ENCODE assay signal across 32 cellular contexts in the genomic region with DNA sequence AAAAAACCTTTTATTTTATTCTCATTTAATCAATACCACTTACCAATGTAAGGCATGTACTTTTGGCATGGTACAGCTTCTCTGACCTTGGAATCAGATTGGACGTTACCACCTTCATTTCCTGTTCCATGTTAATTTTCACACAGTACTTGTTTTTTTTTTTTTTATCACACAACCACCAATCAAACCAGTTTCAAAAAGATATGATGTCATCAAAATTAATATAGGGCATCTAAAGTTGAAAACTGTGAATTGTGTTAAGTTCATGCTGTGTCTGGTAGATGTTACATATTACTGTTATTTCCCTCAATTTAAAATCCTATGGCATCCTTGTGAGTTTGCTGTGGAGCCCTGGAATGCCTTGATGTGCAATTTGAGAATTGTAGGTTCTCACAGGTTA.
A peak's percentile ranks its signal among the peaks of the same experiment; 100 is the strongest.
DNase-seq lines count a peak whose midpoint lies in the region; ATAC-seq, FAIRE-seq and TF ChIP-seq lines count a peak whose summit lies in the region.
"Had no signal": no experiment of that assay in that cellular context is flagged by ENCODE, and none has a peak within 500 bp of the region (broad histone marks: within the 10 kb centered on the region; RNA-seq: fewer than 3 reads in every experiment).

No MANE protein-coding gene starts in this region.

- TF ChIP-seq CTCF in HepG2 (CRISPR knock-in tag; IDR thresholded peaks at IDR 0.05) (no peak), right lobe of liver (IDR thresholded peaks at IDR 0.05) (no peak), HEK293 (tag by site-specific recombination; IDR thresholded peaks at IDR 0.05) (no peak), coronary artery (IDR thresholded peaks at IDR 0.05) (no peak)

- H2AFZ ChIP-seq in HepG2 (ENCODE audit: low read length), result no peak overlapping the region

- ATAC-seq in HepG2 (no peak), right lobe of liver (no peak)
- ATAC-seq: A549; CD8-positive, alpha-beta T cell had no signal

- H3K4me1 ChIP-seq in HepG2 (ENCODE audit: insufficient read depth, low read length), result no peaks in the 10 kb centered on the region
- H3K4me1 ChIP-seq in right lobe of liver, result no peaks in the 10 kb centered on the region
- no peaks in the 10 kb centered on the region for H3K4me1 ChIP-seq in HEK293 (ENCODE audit: control insufficient read depth, insufficient read depth, low read length)
- H3K4me1 ChIP-seq: A549; BE2C; BLaER1; BLaER1 treated with 17β-estradiol and CSF1 and Interleukin-3, amounts not matched to agents 10 nM and 100 nM; Caco-2 had no signal

- CTCF ChIA-PET in HepG2 (lab: Yijun Ruan, JAX; ENCODE audit: low intra/inter-chr PET ratio, low total read pairs) (no interaction called here), HEK293 (lab: Yijun Ruan, JAX) (interaction anchor here (0.7 kb wide), 1 partner anchor 58 kb away, joined by 6 read pairs; no protein-coding TSS in a partner anchor)

- H3K4me3 ChIP-seq in HepG2 (replicated peaks in 1 of 3; ENCODE audit: insufficient read depth in 1 of 3, low read depth in 2 of 3, low read length in 3 of 3) (no peak overlapping the region), right lobe of liver (no peak overlapping the region), HEK293 (ENCODE audit: low read depth, low read length) (no peak overlapping the region), coronary artery (no peak overlapping the region)
- H3K4me3 ChIP-seq: A549; BLaER1; BLaER1 treated with 17β-estradiol and CSF1 and Interleukin-3, amounts not matched to agents 10 nM and 100 nM had no signal

- no peak for FAIRE-seq in HepG2 (lab: Jason Lieb, UNC)
- FAIRE-seq in TTC549 (lab: Jason Lieb, UNC), result peak; percentile 13
- FAIRE-seq: A204.1, A549 had no signal

- TF ChIP-seq EP300 in HepG2 (IDR thresholded peaks at IDR 0.05; ENCODE audit: low read depth in 2 of 2, low read length in 2 of 2) (no peak), HepG2 (CRISPR knock-in tag; IDR thresholded peaks at IDR 0.05; ENCODE audit: borderline replicate concordance) (no peak)

- H3K27me3 ChIP-seq in HepG2 (ENCODE audit: control insufficient read depth in 1 of 2, insufficient read depth in 2 of 2, low read length in 2 of 2), result no peaks in the 10 kb centered on the region
- no peaks in the 10 kb centered on the region for H3K27me3 ChIP-seq in right lobe of liver
- H3K27me3 ChIP-seq: BLaER1; BLaER1 treated with 17β-estradiol and CSF1 and Interleukin-3, amounts not matched to agents 10 nM and 100 nM had no signal

- WGBS in HepG2 (ENCODE audit: low lambda C conversion rate), result 50% methylated on average over 1 of the region's 1 CpG
- 35% methylated on average over 1 of the region's 1 CpG for WGBS in right lobe of liver (ENCODE audit: insufficient coverage, low coverage, low lambda C conversion rate, missing lambda C conversion rate)

- H3K27ac ChIP-seq in HepG2 (ENCODE audit: extremely low read length, insufficient read depth, low read length) (no peak overlapping the region), right lobe of liver (no peak overlapping the region), HEK293 (ENCODE audit: extremely low read depth, low read depth, low read length) (no peak overlapping the region), coronary artery (no peak overlapping the region)
- H3K27ac ChIP-seq: 22Rv1; A549; BLaER1; BLaER1 treated with 17β-estradiol and CSF1 and Interleukin-3, amounts not matched to agents 10 nM and 100 nM; C4-2B had no signal

- intact Hi-C loops in HepG2 (cut with micrococcal nuclease; ENCODE audit: unreplicated experiment), result no loop called here
- intact Hi-C loops in right lobe of liver (cut with DNase I), result no loop called here

- TF ChIP-seq POLR2A in HepG2 (IDR thresholded peaks at IDR 0.05; ENCODE audit: insufficient read depth in 1 of 2, low read depth in 2 of 2, low read length in 2 of 2) (no peak), right lobe of liver (IDR thresholded peaks at IDR 0.05) (no peak)

- no peaks in the 10 kb centered on the region for H4K20me1 ChIP-seq in HepG2 (ENCODE audit: insufficient read depth, low read length)
- H4K20me1 ChIP-seq: BLaER1; BLaER1 treated with 17β-estradiol and CSF1 and Interleukin-3, amounts not matched to agents 10 nM and 100 nM had no signal

- no peak overlapping the region for H3K9ac ChIP-seq in HepG2 (ENCODE audit: insufficient read depth, low read depth, low read length)
- H3K9ac ChIP-seq: BLaER1; BLaER1 treated with 17β-estradiol and CSF1 and Interleukin-3, amounts not matched to agents 10 nM and 100 nM had no signal

- in situ Hi-C loops in HepG2 (cut with HindIII; ENCODE audit: extremely low pct_ligation_motif_present, low pct_unique_long_range_greater_than_20kb), result no loop called here

- no peak overlapping the region for H3K4me2 ChIP-seq in HepG2 (ENCODE audit: low read depth, low read length)
- H3K4me2 ChIP-seq: A549; BLaER1; BLaER1 treated with 17β-estradiol and CSF1 and Interleukin-3, amounts not matched to agents 10 nM and 100 nM had no signal

- DNase-seq in HepG2 (ENCODE audit: low spot score) (no peak), right lobe of liver (no peak), coronary artery (ENCODE audit: low spot score) (no peak)
- no peak for DNase-seq in activated effector memory CD4-positive, alpha-beta T cell treated with Interleukin-2 at 50 U/mL for 16 hours
- DNase-seq: 8988T; ACHN; AML-193; BE2C; C1 segment of cervical spinal cord; Caco-2; Calu3; CD4-positive, alpha-beta memory T cell; CD4-positive, alpha-beta T cell; CD4-positive, CD25-positive, alpha-beta regulatory T cell; CD8-positive, alpha-beta memory T cell; CD8-positive, alpha-beta T cell; COR-L47; DMS 273 treated with DMSO at 0.1 percent for 48 hours; DMS153; DMS53; DMS79; DMS79 treated with DMSO at 0.1 percent for 48 hours; DND-41; EL had no signal

- H3K9me3 ChIP-seq in HepG2 (ENCODE audit: low read length) (peaks cover 7% of the 10 kb centered on the region; the same call in 1 of the 2 replicates), right lobe of liver (no peaks in the 10 kb centered on the region), HEK293 (ENCODE audit: control insufficient read depth, insufficient read depth, low read depth, low read length) (no peaks in the 10 kb centered on the region)
- H3K9me3 ChIP-seq: A549, BE2C, Caco-2 had no signal

- TF ChIP-seq RAD21 in HepG2 (CRISPR knock-in tag; IDR thresholded peaks at IDR 0.05), result no peak

- no TSS peak for BruUV-seq in HepG2 (replicated peaks; lab: Mats Ljungman, UMichigan)

- H3K36me3 ChIP-seq in HepG2 (replicated peaks in 1 of 2; ENCODE audit: control insufficient read depth in 1 of 2, insufficient read depth in 2 of 2, low read length in 2 of 2), result no peaks in the 10 kb centered on the region
- H3K36me3 ChIP-seq in right lobe of liver, result no peaks in the 10 kb centered on the region
- H3K36me3 ChIP-seq in HEK293 (ENCODE audit: control insufficient read depth in 2 of 2, insufficient read depth in 1 of 2, low read length in 2 of 2), result no peaks in the 10 kb centered on the region
- H3K36me3 ChIP-seq: BE2C; BLaER1; BLaER1 treated with 17β-estradiol and CSF1 and Interleukin-3, amounts not matched to agents 10 nM and 100 nM had no signal

- POLR2A ChIA-PET in HepG2 (lab: Yijun Ruan, JAX) (no interaction called here), HEK293 (lab: Yijun Ruan, JAX) (no interaction called here)

- H3K79me2 ChIP-seq in HepG2 (ENCODE audit: insufficient read depth, low read length), result no peaks in the 10 kb centered on the region

TF ChIP-seq in HepG2, 621 proteins besides CTCF, POLR2A, EP300 and RAD21:
- no peak for TF ChIP-seq HNRNPL (IDR thresholded peaks at IDR 0.05; ENCODE audit: low read depth, low read length)
- TF ChIP-seq NRL (CRISPR knock-in tag; IDR thresholded peaks at IDR 0.05; ENCODE audit: borderline replicate concordance), result no peak
- peak; percentile 91 for TF ChIP-seq ATF7 (IDR thresholded peaks at IDR 0.05)
- TF ChIP-seq ATF7 (CRISPR knock-in tag; IDR thresholded peaks at IDR 0.05), result no peak
- TF ChIP-seq CREB1 (IDR thresholded peaks at IDR 0.05), result 0 out of 2 replicates have a peak, but pooled peaks have one; percentile 22
- no peak for TF ChIP-seq CREB1 (CRISPR knock-in tag; IDR thresholded peaks at IDR 0.05)

TF ChIP-seq in HEK293, 187 proteins besides CTCF, POLR2A, EP300 and RAD21:
- TF ChIP-seq ZNF558 (tag by site-specific recombination; IDR thresholded peaks at IDR 0.05), result no peak
- TF ChIP-seq, protein P1, sequence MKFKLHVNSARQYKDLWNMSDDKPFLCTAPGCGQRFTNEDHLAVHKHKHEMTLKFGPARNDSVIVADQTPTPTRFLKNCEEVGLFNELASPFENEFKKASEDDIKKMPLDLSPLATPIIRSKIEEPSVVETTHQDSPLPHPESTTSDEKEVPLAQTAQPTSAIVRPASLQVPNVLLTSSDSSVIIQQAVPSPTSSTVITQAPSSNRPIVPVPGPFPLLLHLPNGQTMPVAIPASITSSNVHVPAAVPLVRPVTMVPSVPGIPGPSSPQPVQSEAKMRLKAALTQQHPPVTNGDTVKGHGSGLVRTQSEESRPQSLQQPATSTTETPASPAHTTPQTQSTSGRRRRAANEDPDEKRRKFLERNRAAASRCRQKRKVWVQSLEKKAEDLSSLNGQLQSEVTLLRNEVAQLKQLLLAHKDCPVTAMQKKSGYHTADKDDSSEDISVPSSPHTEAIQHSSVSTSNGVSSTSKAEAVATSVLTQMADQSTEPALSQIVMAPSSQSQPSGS (tag by site-specific recombination; IDR thresholded peaks at IDR 0.05; ENCODE audit: low read depth), result peak; percentile 80
- TF ChIP-seq ZBTB1 (tag by site-specific recombination; IDR thresholded peaks at IDR 0.05), result no peak
- TF ChIP-seq ZNF514 (tag by site-specific recombination; IDR thresholded peaks at IDR 0.05), result no peak
- TF ChIP-seq ZFP3 (tag by site-specific recombination; IDR thresholded peaks at IDR 0.05; ENCODE audit: low read depth), result no peak
- TF ChIP-seq, protein P2, sequence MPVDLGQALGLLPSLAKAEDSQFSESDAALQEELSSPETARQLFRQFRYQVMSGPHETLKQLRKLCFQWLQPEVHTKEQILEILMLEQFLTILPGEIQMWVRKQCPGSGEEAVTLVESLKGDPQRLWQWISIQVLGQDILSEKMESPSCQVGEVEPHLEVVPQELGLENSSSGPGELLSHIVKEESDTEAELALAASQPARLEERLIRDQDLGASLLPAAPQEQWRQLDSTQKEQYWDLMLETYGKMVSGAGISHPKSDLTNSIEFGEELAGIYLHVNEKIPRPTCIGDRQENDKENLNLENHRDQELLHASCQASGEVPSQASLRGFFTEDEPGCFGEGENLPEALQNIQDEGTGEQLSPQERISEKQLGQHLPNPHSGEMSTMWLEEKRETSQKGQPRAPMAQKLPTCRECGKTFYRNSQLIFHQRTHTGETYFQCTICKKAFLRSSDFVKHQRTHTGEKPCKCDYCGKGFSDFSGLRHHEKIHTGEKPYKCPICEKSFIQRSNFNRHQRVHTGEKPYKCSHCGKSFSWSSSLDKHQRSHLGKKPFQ (tag by site-specific recombination; IDR thresholded peaks at IDR 0.05), result no peak
- TF ChIP-seq ZNF624 (tag by site-specific recombination; IDR thresholded peaks at IDR 0.05), result no peak
- no peak for TF ChIP-seq ZNF174 (tag by site-specific recombination; IDR thresholded peaks at IDR 0.05)
- no peak for TF ChIP-seq YY2 (tag by site-specific recombination; IDR thresholded peaks at IDR 0.05)
TF ChIP-seq in HEK293: peak in this region for 1.
